Comparison of ENCODE assay signal across 8 cellular contexts in the genomic region with DNA sequence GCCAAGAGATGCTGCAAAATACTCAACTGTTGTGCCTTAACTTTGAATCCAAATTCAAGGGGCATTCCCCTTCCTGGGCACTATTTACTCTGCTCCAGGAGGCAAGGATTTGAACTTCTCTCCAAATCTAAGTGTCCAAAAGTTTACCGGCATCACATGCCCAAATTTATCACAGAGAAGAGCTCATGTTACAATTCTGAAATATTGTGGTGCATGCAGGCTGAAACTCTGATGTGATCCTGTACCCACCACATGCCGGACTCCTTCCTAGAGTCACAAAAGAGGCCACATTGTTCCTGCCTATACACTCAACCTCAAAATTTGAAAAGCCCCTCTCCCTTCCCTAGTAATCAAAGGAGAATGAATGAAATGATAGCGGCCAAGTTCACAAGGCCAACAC. TPM values are rescaled to one million over a fixed set of nuclear protein-coding genes. Genes with fewer than 3 reads are reported as not detected.
DNase-seq lines count a peak whose midpoint lies in the region; ATAC-seq and TF ChIP-seq lines count a peak whose summit lies in the region.

No MANE protein-coding gene starts in this region.

- H3K27ac ChIP-seq in HL-60 (replicated peaks): peak overlapping the region; percentile 5; the same call in 1 of the 2 replicates

- POLR2A ChIA-PET in activated CD8-positive, alpha-beta T cell treated with anti-CD3 and anti-CD28 coated beads, Interleukin-2, amount 10 ng/mL, durations not matched to agents 7 days and 5 days (lab: Charles Lee): interaction anchor here (0.6 kb wide), 2 partner anchors 41 to 239 kb away, joined by 3 to 5 read pairs; no protein-coding TSS in a partner anchor

- peak overlapping the region; percentile 98 for H3K4me3 Mint-ChIP-seq in activated CD8-positive, alpha-beta T cell treated with anti-CD3 and anti-CD28 coated beads, Interleukin-2, amount 10 ng/mL, durations not matched to agents 7 days and 5 days
- peak overlapping the region; percentile 92 to 98 for H3K4me3 Mint-ChIP-seq in stimulated activated naive B cell treated with anti-CD40 and anti-IgM and Interleukin-4, amounts not matched to agents 10 μg/mL and 1 μg/mL and 100 μg/mL, for 72 hours

- CTCF ChIA-PET in activated CD8-positive, alpha-beta T cell treated with anti-CD3 and anti-CD28 coated beads, Interleukin-2, amount 10 ng/mL, durations not matched to agents 7 days and 5 days (lab: Charles Lee): interaction anchor here (0.7 to 3.6 kb wide), 8 partner anchors 10 to 1586 kb away, joined by 3 to 52 read pairs (median 6); no protein-coding TSS in a partner anchor

- peaks cover 32% of the 10 kb centered on the region for H3K4me1 Mint-ChIP-seq in activated CD8-positive, alpha-beta T cell treated with anti-CD3 and anti-CD28 coated beads, Interleukin-2, amount 10 ng/mL, durations not matched to agents 7 days and 5 days (ENCODE audit: low read depth)
- peaks cover 13 to 36% of the 10 kb centered on the region in 2 donors for H3K4me1 Mint-ChIP-seq in stimulated activated naive B cell treated with anti-CD40 and anti-IgM and Interleukin-4, amounts not matched to agents 10 μg/mL and 1 μg/mL and 100 μg/mL, for 72 hours

- H3K4me3 ChIP-seq in HL-60 (replicated peaks; ENCODE audit: insufficient read depth, low read length) (peak overlapping the region; percentile 93), iPS-11a (ENCODE audit: low read depth, low read length) (peak overlapping the region; percentile 94)

- H3K27me3 Mint-ChIP-seq in activated CD8-positive, alpha-beta T cell treated with anti-CD3 and anti-CD28 coated beads, Interleukin-2, amount 10 ng/mL, durations not matched to agents 7 days and 5 days (ENCODE audit: low read depth): peaks cover 5% of the 10 kb centered on the region
- H3K27me3 Mint-ChIP-seq in stimulated activated naive B cell treated with anti-CD40 and anti-IgM and Interleukin-4, amounts not matched to agents 10 μg/mL and 1 μg/mL and 100 μg/mL, for 72 hours: no peaks in the 10 kb centered on the region

- peaks cover 1% of the 10 kb centered on the region for H3K36me3 Mint-ChIP-seq in activated CD8-positive, alpha-beta T cell treated with anti-CD3 and anti-CD28 coated beads, Interleukin-2, amount 10 ng/mL, durations not matched to agents 7 days and 5 days (ENCODE audit: low read depth)
- H3K36me3 Mint-ChIP-seq in stimulated activated naive B cell treated with anti-CD40 and anti-IgM and Interleukin-4, amounts not matched to agents 10 μg/mL and 1 μg/mL and 100 μg/mL, for 72 hours: peaks cover 9 to 13% of the 10 kb centered on the region in 2 donors

- no peak for ATAC-seq in activated CD8-positive, alpha-beta T cell treated with anti-CD3 and anti-CD28 coated beads, Interleukin-2, amount 10 ng/mL, durations not matched to agents 7 days and 5 days
- ATAC-seq in stimulated activated naive B cell treated with anti-CD40 and anti-IgM and Interleukin-4, amounts not matched to agents 10 μg/mL and 1 μg/mL and 100 μg/mL, for 72 hours (replicated peaks): no peak
- ATAC-seq in HG03457 (IDR thresholded peaks at IDR 0.05; ENCODE audit: unreplicated experiment) (no peak), HG02759 (IDR thresholded peaks at IDR 0.05; ENCODE audit: unreplicated experiment) (no peak)

- no peaks in the 10 kb centered on the region for H3K9me3 Mint-ChIP-seq in activated CD8-positive, alpha-beta T cell treated with anti-CD3 and anti-CD28 coated beads, Interleukin-2, amount 10 ng/mL, durations not matched to agents 7 days and 5 days (ENCODE audit: insufficient read depth)
- H3K9me3 Mint-ChIP-seq in stimulated activated naive B cell treated with anti-CD40 and anti-IgM and Interleukin-4, amounts not matched to agents 10 μg/mL and 1 μg/mL and 100 μg/mL, for 72 hours: peaks cover 3 to 4% of the 10 kb centered on the region in 2 donors

- H3K27me3 ChIP-seq in HL-60 (ENCODE audit: insufficient read depth, poor library complexity, severe bottlenecking): no peaks in the 10 kb centered on the region

- peak overlapping the region; percentile 92 for H3K27ac Mint-ChIP-seq in activated CD8-positive, alpha-beta T cell treated with anti-CD3 and anti-CD28 coated beads, Interleukin-2, amount 10 ng/mL, durations not matched to agents 7 days and 5 days
- peak overlapping the region; percentile 98 for H3K27ac Mint-ChIP-seq in stimulated activated naive B cell treated with anti-CD40 and anti-IgM and Interleukin-4, amounts not matched to agents 10 μg/mL and 1 μg/mL and 100 μg/mL, for 72 hours

- DNase-seq in HL-60 (ENCODE audit: low read depth in 1 of 2, low spot score in 1 of 2) (no peak), OCI-M2 (lab: John Stamatoyannopoulos, UW; ENCODE audit: unreplicated experiment) (no peak), foreskin melanocyte (no peak)
- DNase-seq in activated CD8-positive, alpha-beta T cell treated with anti-CD3 and anti-CD28 coated beads, Interleukin-2, amount 10 ng/mL, durations not matched to agents 7 days and 5 days: no peak
- DNase-seq in stimulated activated naive B cell treated with anti-CD40 and anti-IgM and Interleukin-4, amounts not matched to agents 10 μg/mL and 1 μg/mL and 100 μg/mL, for 72 hours: no peak

- no peak for TF ChIP-seq CTCF in HL-60 (IDR thresholded peaks at IDR 0.05; ENCODE audit: insufficient read depth, low read length)

RNA-seq across cellular contexts. Expression of gene TRAF6, which starts 1.3 kb away (rescaled TPM):
- total RNA-seq in activated CD8-positive, alpha-beta T cell treated with anti-CD3 and anti-CD28 coated beads, Interleukin-2, amount 10 ng/mL, durations not matched to agents 7 days and 5 days: 1 to 10 TPM; 8.8 to 9.1 TPM

RNA-seq across cellular contexts. Expression of gene RAG1, which starts 59.1 kb away (rescaled TPM):
- under 1 TPM; 0.08 TPM for total RNA-seq in activated CD8-positive, alpha-beta T cell treated with anti-CD3 and anti-CD28 coated beads, Interleukin-2, amount 10 ng/mL, durations not matched to agents 7 days and 5 days
